ENCODE assay signal across 20 cellular contexts in genomic region chr10:124072106-124072505, GRCh38. TPM values are rescaled to one million over a fixed set of nuclear protein-coding genes. Genes with fewer than 3 reads are reported as not detected.
A peak's percentile ranks its signal among the peaks of the same experiment; 100 is the strongest.
DNase-seq lines count a peak whose midpoint lies in the region; ATAC-seq and TF ChIP-seq lines count a peak whose summit lies in the region.
"Had no signal": no experiment of that assay in that cellular context is flagged by ENCODE, and none has a peak within 500 bp of the region (broad histone marks: within the 10 kb centered on the region; RNA-seq: fewer than 3 reads in every experiment).

No MANE protein-coding gene starts in this region.

- peaks cover 73% of the 10 kb centered on the region for H3K4me1 Mint-ChIP-seq in nephron
- H3K4me1 Mint-ChIP-seq in naive thymus-derived CD8-positive, alpha-beta T cell: peaks cover 4 to 63% (median 18%) of the 10 kb centered on the region in 4 donors
- H3K4me1 Mint-ChIP-seq in effector memory CD8-positive, alpha-beta T cell (ENCODE audit: low read depth in 2 of 2): peaks cover 0 to 6% of the 10 kb centered on the region in 2 donors

- H3K36me3 ChIP-seq in DOHH2 (ENCODE audit: control insufficient read depth, low read length): peaks cover 35% of the 10 kb centered on the region
- H3K36me3 ChIP-seq: uterus had no signal

- peaks cover 86% of the 10 kb centered on the region for H3K79me2 ChIP-seq in DOHH2 (ENCODE audit: control insufficient read depth, low read length)

- peaks cover 41% of the 10 kb centered on the region for H3F3A ChIP-seq in DOHH2 (ENCODE audit: control insufficient read depth, insufficient read depth)

- H3K4me3 Mint-ChIP-seq in nephron: no peak overlapping the region
- peak overlapping the region in 1 of 10 donors; percentile 2 for H3K4me3 Mint-ChIP-seq in naive thymus-derived CD8-positive, alpha-beta T cell
- no peak overlapping the region for H3K4me3 Mint-ChIP-seq in effector memory CD8-positive, alpha-beta T cell
- H3K4me3 Mint-ChIP-seq: CD4-positive, CD25-positive, alpha-beta regulatory T cell; natural killer cell had no signal

- H3K27ac Mint-ChIP-seq in nephron: peak overlapping the region; percentile 11 to 74 (median 49)
- no peak overlapping the region for H3K27ac Mint-ChIP-seq in naive thymus-derived CD8-positive, alpha-beta T cell
- no peak overlapping the region for H3K27ac Mint-ChIP-seq in effector memory CD8-positive, alpha-beta T cell
- H3K27ac Mint-ChIP-seq: CD4-positive, CD25-positive, alpha-beta regulatory T cell; natural killer cell; progenitor cell of endocrine pancreas had no signal

- in situ Hi-C loops in GM13976 (cut with MboI; ENCODE audit: low sequenced_read_pairs, unreplicated experiment): no loop called here

- H3K36me3 Mint-ChIP-seq in nephron (ENCODE audit: low read depth): no peaks in the 10 kb centered on the region
- no peaks in the 10 kb centered on the region for H3K36me3 Mint-ChIP-seq in naive thymus-derived CD8-positive, alpha-beta T cell
- H3K36me3 Mint-ChIP-seq in effector memory CD8-positive, alpha-beta T cell (ENCODE audit: insufficient read depth): peaks cover 3% of the 10 kb centered on the region
- H3K36me3 Mint-ChIP-seq: CD4-positive, CD25-positive, alpha-beta regulatory T cell; natural killer cell had no signal

- H3K9me2 ChIP-seq in DOHH2 (replicated peaks; ENCODE audit: control insufficient read depth, low read length): no peaks in the 10 kb centered on the region

- POLR2A ChIA-PET in naive thymus-derived CD8-positive, alpha-beta T cell (lab: Charles Lee): no interaction called here

- peak overlapping the region; percentile 87 for H3K4me2 ChIP-seq in DOHH2 (ENCODE audit: low read length)

- H3K27me3 ChIP-seq in DOHH2 (ENCODE audit: control insufficient read depth, low read length): no peaks in the 10 kb centered on the region
- H3K27me3 ChIP-seq: foreskin keratinocyte, uterus had no signal

- no peaks in the 10 kb centered on the region for H3K9me3 ChIP-seq in DOHH2 (ENCODE audit: control insufficient read depth, insufficient read depth, low read length)
- H3K9me3 ChIP-seq: uterus had no signal

- H3K27me3 Mint-ChIP-seq in nephron (ENCODE audit: low read depth): peaks cover 10% of the 10 kb centered on the region
- peaks cover 0 to 5% (median 2%) of the 10 kb centered on the region in 5 donors for H3K27me3 Mint-ChIP-seq in naive thymus-derived CD8-positive, alpha-beta T cell
- H3K27me3 Mint-ChIP-seq in effector memory CD8-positive, alpha-beta T cell: peaks cover 52 to 64% of the 10 kb centered on the region in 2 donors

- peak; percentile 45 for ATAC-seq in HG02981 (IDR thresholded peaks at IDR 0.05; ENCODE audit: unreplicated experiment)
- no peak for ATAC-seq in naive thymus-derived CD8-positive, alpha-beta T cell
- ATAC-seq in effector memory CD8-positive, alpha-beta T cell (replicated peaks): no peak
- ATAC-seq: foreskin keratinocyte, natural killer cell had no signal

- no peaks in the 10 kb centered on the region for H3K9me3 Mint-ChIP-seq in nephron
- H3K9me3 Mint-ChIP-seq in naive thymus-derived CD8-positive, alpha-beta T cell: no peaks in the 10 kb centered on the region
- H3K9me3 Mint-ChIP-seq in effector memory CD8-positive, alpha-beta T cell: no peaks in the 10 kb centered on the region
- H3K9me3 Mint-ChIP-seq: natural killer cell had no signal

- DNase-seq in RPMI8226: peak; percentile 86
- no peak for DNase-seq in naive thymus-derived CD8-positive, alpha-beta T cell
- no peak for DNase-seq in effector memory CD8-positive, alpha-beta T cell
- no peak for DNase-seq in GM13976 (ENCODE audit: low spot score)
- DNase-seq in NCI-H510A treated with DMSO at 0.1 percent for 48 hours (lab: John Stamatoyannopoulos, UW): no peak
- DNase-seq: activated CD4-positive, alpha-beta T cell treated with anti-CD3 and anti-CD28 coated beads for 4 hours; activated effector memory CD4-positive, alpha-beta T cell treated with Interleukin-2 at 50 U/mL for 16 hours; CD4-positive, CD25-positive, alpha-beta regulatory T cell; foreskin keratinocyte; kidney; natural killer cell; NCI-H1694; NCI-H82; small intestine; stimulated activated CD4-positive, alpha-beta T cell treated with anti-CD3 and anti-CD28 coated beads, Interleukin-4, amount 100 ng/mL, for 4 hours; uterus had no signal

- peaks cover 99% of the 10 kb centered on the region for H3K4me1 ChIP-seq in DOHH2 (ENCODE audit: control insufficient read depth, low read length)
- H3K4me1 ChIP-seq: uterus had no signal

- TF ChIP-seq CTCF in DOHH2 (IDR thresholded peaks at IDR 0.05; ENCODE audit: low read depth, low read length, poor library complexity, severe bottlenecking) (no peak), nephron (IDR thresholded peaks at IDR 0.05; ENCODE audit: unreplicated experiment in 3 of 3) (no peak), GM13976 (IDR thresholded peaks at IDR 0.05; ENCODE audit: borderline replicate concordance, control extremely low read depth, extremely low read depth, insufficient read depth, missing control alignments) (no peak)

- H3K27ac ChIP-seq in DOHH2 (ENCODE audit: low read depth, low read length): peak overlapping the region; percentile 99
- H3K27ac ChIP-seq: foreskin keratinocyte, uterus had no signal

- no peaks in the 10 kb centered on the region for H4K20me1 ChIP-seq in DOHH2 (ENCODE audit: control insufficient read depth, insufficient read depth, low read depth, low read length)

- H3K4me3 ChIP-seq in DOHH2 (ENCODE audit: low read length): peak overlapping the region; percentile 68
- H3K4me3 ChIP-seq: uterus had no signal

RNA-seq across cellular contexts. Expression of gene CHST15, which starts 21.3 kb away (rescaled TPM):
- total RNA-seq in naive thymus-derived CD8-positive, alpha-beta T cell: 1 to 10 TPM; 2.0 to 2.4 TPM
- under 1 TPM in 2 of 3 donors, not detected in 1; 0.05 to 0.14 TPM for polyA plus RNA-seq in naive thymus-derived CD8-positive, alpha-beta T cell

Comparison
In these comparisons a context has a peak if more than half of its experiments do, and no peak if none do; other contexts are left out.
1. H3K27ac Mint-ChIP-seq: peak in nephron (3 of 3); none in naive thymus-derived CD8-positive, alpha-beta T cell (0 of 10) and effector memory CD8-positive, alpha-beta T cell (0 of 2).